25 cellular contexts compared by ENCODE assay signal in the genomic region with DNA sequence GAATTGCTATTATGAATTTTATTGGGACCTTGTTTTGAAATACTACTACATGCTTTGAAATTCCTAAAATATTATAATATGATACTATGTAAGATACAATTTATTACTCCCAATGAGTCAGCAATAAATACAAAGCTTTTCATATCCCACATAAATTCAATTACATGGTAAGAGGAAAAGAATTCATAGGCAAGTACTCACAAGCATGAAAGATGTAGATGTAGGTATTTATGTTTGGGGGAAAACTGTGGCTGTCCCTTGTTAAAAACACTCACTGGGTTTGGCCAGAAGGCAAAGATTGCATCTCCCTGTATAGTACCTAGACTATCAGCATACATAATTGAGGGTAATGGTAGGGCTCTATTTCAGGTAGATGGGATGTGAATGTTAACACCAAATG.
"Had no signal": no experiment of that assay in that cellular context is flagged by ENCODE, and none has a peak within 500 bp of the region (broad histone marks: within the 10 kb centered on the region; RNA-seq: fewer than 3 reads in every experiment).

No MANE protein-coding gene starts in this region.

- H3K9me3 ChIP-seq: colonic mucosa, lower lobe of right lung, tibial artery had no signal

- H3K4me1 ChIP-seq: colonic mucosa, lower lobe of right lung, parathyroid adenoma, tibial artery had no signal

- H3K4me3 ChIP-seq: colonic mucosa, dorsolateral prefrontal cortex, heart right ventricle, lower lobe of right lung, tibial artery had no signal

- H3K9ac ChIP-seq: parathyroid adenoma had no signal

- H3K36me3 ChIP-seq: colonic mucosa, heart right ventricle, lower lobe of right lung, tibial artery, WERI-Rb-1 had no signal

- H3K27me3 ChIP-seq: colonic mucosa, dorsolateral prefrontal cortex, heart right ventricle, tibial artery had no signal

- H3K36me3 Mint-ChIP-seq: stimulated activated effector memory CD8-positive, alpha-beta T cell treated with anti-CD3 and anti-CD28 coated beads, Interleukin-12 subunit alpha, Interleukin-12 subunit beta, amount 100 ng/mL, for 72 hours had no signal

- H3K27ac ChIP-seq: colonic mucosa, dorsolateral prefrontal cortex, heart right ventricle, lower lobe of right lung, parathyroid adenoma, tibial artery, WERI-Rb-1 had no signal

- H3K4me3 Mint-ChIP-seq: activated CD4-positive, alpha-beta T cell treated with anti-CD3 and anti-CD28 coated beads, Interleukin-2, amount 10 ng/mL, durations not matched to agents 7 days and 5 days; activated CD8-positive, alpha-beta T cell treated with anti-CD3 and anti-CD28 coated beads for 36 hours; activated naive CD4-positive, alpha-beta T cell treated with anti-CD3 and anti-CD28 coated beads, Interleukin-2, amount 50 U/mL, for 24 hours; activated T-helper 1 cell treated with anti-CD3 and anti-CD28 coated beads, Interleukin-12 subunit alpha, Interleukin-12 subunit beta, Interleukin-2, Interleukin-4 antibody, amounts not matched to agents 30 ng/mL and 10 ng/mL and 1 ng/mL, durations not matched to agents 14 hours and 24 hours and 36 hours; brain; central memory CD8-positive, alpha-beta T cell; effector memory CD8-positive, alpha-beta T cell; naive B cell; stimulated activated effector memory CD8-positive, alpha-beta T cell treated with anti-CD3 and anti-CD28 coated beads, Interleukin-12 subunit alpha, Interleukin-12 subunit beta, amount 100 ng/mL, for 72 hours; stimulated activated naive CD8-positive, alpha-beta T cell treated with anti-CD3 and anti-CD28 coated beads, Interleukin-15, amount 100 ng/mL, for 72 hours; T-helper 2 cell treated with Interferon-gamma antibody and Interleukin-4, amounts not matched to agents 5 μg/mL and 100 μg/mL, for 36 hours had no signal

- DNase-seq: activated CD4-positive, alpha-beta T cell treated with anti-CD3 and anti-CD28 coated beads, Interleukin-2, amount 10 ng/mL, durations not matched to agents 7 days and 5 days; activated CD4-positive, CD25-positive, alpha-beta regulatory T cell treated with anti-CD3 and anti-CD28 coated beads, Interleukin-2, amount 50 U/mL, for 72 hours; activated CD8-positive, alpha-beta T cell treated with anti-CD3 and anti-CD28 coated beads for 36 hours; activated gamma-delta T cell treated with Interleukin-2 at 50 U/mL for 16 hours; aorta; colonic mucosa; dorsolateral prefrontal cortex; effector memory CD8-positive, alpha-beta T cell; heart right ventricle; lower lobe of right lung; naive B cell; nucleus accumbens; right cardiac atrium; small intestine; stimulated activated CD4-positive, alpha-beta T cell treated with anti-CD3 and anti-CD28 coated beads, Interleukin-2, amount 100 ng/mL, for 24 hours; stimulated activated naive CD8-positive, alpha-beta T cell treated with anti-CD3 and anti-CD28 coated beads, Interleukin-15, amount 100 ng/mL, for 72 hours; tibial artery; WERI-Rb-1 had no signal

- H3K27ac Mint-ChIP-seq: activated CD4-positive, alpha-beta T cell treated with anti-CD3 and anti-CD28 coated beads, Interleukin-2, amount 10 ng/mL, durations not matched to agents 7 days and 5 days; activated CD8-positive, alpha-beta T cell treated with anti-CD3 and anti-CD28 coated beads for 36 hours; activated naive CD4-positive, alpha-beta T cell treated with anti-CD3 and anti-CD28 coated beads, Interleukin-2, amount 50 U/mL, for 24 hours; activated T-helper 1 cell treated with anti-CD3 and anti-CD28 coated beads, Interleukin-12 subunit alpha, Interleukin-12 subunit beta, Interleukin-2, Interleukin-4 antibody, amounts not matched to agents 30 ng/mL and 10 ng/mL and 1 ng/mL, durations not matched to agents 14 hours and 24 hours and 36 hours; brain; effector memory CD8-positive, alpha-beta T cell; naive B cell; stimulated activated naive CD8-positive, alpha-beta T cell treated with anti-CD3 and anti-CD28 coated beads, Interleukin-15, amount 100 ng/mL, for 72 hours; T-helper 2 cell treated with Interferon-gamma antibody and Interleukin-4, amounts not matched to agents 5 μg/mL and 100 μg/mL, for 36 hours had no signal

- H2AFZ ChIP-seq: parathyroid adenoma had no signal

- H3K9me3 Mint-ChIP-seq: activated naive CD4-positive, alpha-beta T cell treated with anti-CD3 and anti-CD28 coated beads, Interleukin-2, amount 50 U/mL, for 24 hours; central memory CD8-positive, alpha-beta T cell had no signal

- H3K27me3 Mint-ChIP-seq: activated CD4-positive, alpha-beta T cell treated with anti-CD3 and anti-CD28 coated beads, Interleukin-2, amount 10 ng/mL, durations not matched to agents 7 days and 5 days; activated naive CD4-positive, alpha-beta T cell treated with anti-CD3 and anti-CD28 coated beads, Interleukin-2, amount 50 U/mL, for 24 hours; brain; central memory CD8-positive, alpha-beta T cell; effector memory CD8-positive, alpha-beta T cell; naive B cell; stimulated activated naive CD8-positive, alpha-beta T cell treated with anti-CD3 and anti-CD28 coated beads, Interleukin-15, amount 100 ng/mL, for 72 hours had no signal

- H3K4me1 Mint-ChIP-seq: brain, naive B cell had no signal

- H3K79me2 ChIP-seq: parathyroid adenoma had no signal
